ENCODE assay signal across 1 cellular context in the genomic region with DNA sequence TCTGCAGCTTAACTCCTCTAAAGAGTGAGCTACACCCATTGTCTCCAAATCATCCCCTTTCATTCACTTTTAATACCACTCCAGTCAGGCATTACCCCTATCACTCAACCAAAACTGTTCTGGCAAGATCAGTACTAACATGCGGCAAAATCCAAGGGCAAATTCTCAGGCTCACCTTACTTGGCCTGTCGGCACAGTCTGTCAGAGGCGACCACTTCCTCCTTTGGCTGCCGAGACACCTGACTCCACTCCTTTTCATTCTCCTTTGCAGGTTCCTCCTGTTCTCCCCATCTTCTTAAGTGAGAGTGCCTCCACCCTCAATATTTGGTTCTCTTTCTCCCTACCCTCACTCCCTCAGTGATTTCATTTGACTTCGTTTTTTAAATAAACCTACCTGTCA.
TF ChIP-seq lines count a peak whose summit lies in the region.

No MANE protein-coding gene starts in this region.

TF ChIP-seq in GM12878, 131 proteins besides CTCF, POLR2A, EP300 and RAD21:
- TF ChIP-seq NBN (IDR thresholded peaks at IDR 0.05) (no peak), GATAD2B (conservative IDR thresholded peaks at IDR 0.05; ENCODE audit: low read depth) (no peak), SPI1 (IDR thresholded peaks at IDR 0.05; ENCODE audit: borderline replicate concordance, insufficient read depth, low read depth, low read length) (peak; percentile 79), SRF (IDR thresholded peaks at IDR 0.05; ENCODE audit: low read depth in 2 of 2, low read length in 2 of 2) (no peak), ZSCAN29 (IDR thresholded peaks at IDR 0.05) (no peak), CREM (IDR thresholded peaks at IDR 0.05; ENCODE audit: low read depth) (no peak), ZNF622 (IDR thresholded peaks at IDR 0.05) (no peak), POLR2AphosphoS2 (IDR thresholded peaks at IDR 0.05; ENCODE audit: low read depth, low read length) (no peak), CHD2 (IDR thresholded peaks at IDR 0.05; ENCODE audit: borderline replicate concordance, low read depth, low read length) (no peak), MYB (IDR thresholded peaks at IDR 0.05; ENCODE audit: borderline replicate concordance, low read depth, low read length) (no peak), RUNX3 (IDR thresholded peaks at IDR 0.05; ENCODE audit: low read length) (0 out of 2 replicates have a peak, but pooled peaks have one; percentile 9)
- TF ChIP-seq, protein P1, sequence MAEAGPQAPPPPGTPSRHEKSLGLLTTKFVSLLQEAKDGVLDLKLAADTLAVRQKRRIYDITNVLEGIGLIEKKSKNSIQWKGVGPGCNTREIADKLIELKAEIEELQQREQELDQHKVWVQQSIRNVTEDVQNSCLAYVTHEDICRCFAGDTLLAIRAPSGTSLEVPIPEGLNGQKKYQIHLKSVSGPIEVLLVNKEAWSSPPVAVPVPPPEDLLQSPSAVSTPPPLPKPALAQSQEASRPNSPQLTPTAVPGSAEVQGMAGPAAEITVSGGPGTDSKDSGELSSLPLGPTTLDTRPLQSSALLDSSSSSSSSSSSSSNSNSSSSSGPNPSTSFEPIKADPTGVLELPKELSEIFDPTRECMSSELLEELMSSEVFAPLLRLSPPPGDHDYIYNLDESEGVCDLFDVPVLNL (IDR thresholded peaks at IDR 0.05; ENCODE audit: low read depth, low read length) = no peak
- TF ChIP-seq, protein P2, sequence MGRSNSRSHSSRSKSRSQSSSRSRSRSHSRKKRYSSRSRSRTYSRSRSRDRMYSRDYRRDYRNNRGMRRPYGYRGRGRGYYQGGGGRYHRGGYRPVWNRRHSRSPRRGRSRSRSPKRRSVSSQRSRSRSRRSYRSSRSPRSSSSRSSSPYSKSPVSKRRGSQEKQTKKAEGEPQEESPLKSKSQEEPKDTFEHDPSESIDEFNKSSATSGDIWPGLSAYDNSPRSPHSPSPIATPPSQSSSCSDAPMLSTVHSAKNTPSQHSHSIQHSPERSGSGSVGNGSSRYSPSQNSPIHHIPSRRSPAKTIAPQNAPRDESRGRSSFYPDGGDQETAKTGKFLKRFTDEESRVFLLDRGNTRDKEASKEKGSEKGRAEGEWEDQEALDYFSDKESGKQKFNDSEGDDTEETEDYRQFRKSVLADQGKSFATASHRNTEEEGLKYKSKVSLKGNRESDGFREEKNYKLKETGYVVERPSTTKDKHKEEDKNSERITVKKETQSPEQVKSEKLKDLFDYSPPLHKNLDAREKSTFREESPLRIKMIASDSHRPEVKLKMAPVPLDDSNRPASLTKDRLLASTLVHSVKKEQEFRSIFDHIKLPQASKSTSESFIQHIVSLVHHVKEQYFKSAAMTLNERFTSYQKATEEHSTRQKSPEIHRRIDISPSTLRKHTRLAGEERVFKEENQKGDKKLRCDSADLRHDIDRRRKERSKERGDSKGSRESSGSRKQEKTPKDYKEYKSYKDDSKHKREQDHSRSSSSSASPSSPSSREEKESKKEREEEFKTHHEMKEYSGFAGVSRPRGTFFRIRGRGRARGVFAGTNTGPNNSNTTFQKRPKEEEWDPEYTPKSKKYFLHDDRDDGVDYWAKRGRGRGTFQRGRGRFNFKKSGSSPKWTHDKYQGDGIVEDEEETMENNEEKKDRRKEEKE (IDR thresholded peaks at IDR 0.05) = no peak
- TF ChIP-seq, protein P3, sequence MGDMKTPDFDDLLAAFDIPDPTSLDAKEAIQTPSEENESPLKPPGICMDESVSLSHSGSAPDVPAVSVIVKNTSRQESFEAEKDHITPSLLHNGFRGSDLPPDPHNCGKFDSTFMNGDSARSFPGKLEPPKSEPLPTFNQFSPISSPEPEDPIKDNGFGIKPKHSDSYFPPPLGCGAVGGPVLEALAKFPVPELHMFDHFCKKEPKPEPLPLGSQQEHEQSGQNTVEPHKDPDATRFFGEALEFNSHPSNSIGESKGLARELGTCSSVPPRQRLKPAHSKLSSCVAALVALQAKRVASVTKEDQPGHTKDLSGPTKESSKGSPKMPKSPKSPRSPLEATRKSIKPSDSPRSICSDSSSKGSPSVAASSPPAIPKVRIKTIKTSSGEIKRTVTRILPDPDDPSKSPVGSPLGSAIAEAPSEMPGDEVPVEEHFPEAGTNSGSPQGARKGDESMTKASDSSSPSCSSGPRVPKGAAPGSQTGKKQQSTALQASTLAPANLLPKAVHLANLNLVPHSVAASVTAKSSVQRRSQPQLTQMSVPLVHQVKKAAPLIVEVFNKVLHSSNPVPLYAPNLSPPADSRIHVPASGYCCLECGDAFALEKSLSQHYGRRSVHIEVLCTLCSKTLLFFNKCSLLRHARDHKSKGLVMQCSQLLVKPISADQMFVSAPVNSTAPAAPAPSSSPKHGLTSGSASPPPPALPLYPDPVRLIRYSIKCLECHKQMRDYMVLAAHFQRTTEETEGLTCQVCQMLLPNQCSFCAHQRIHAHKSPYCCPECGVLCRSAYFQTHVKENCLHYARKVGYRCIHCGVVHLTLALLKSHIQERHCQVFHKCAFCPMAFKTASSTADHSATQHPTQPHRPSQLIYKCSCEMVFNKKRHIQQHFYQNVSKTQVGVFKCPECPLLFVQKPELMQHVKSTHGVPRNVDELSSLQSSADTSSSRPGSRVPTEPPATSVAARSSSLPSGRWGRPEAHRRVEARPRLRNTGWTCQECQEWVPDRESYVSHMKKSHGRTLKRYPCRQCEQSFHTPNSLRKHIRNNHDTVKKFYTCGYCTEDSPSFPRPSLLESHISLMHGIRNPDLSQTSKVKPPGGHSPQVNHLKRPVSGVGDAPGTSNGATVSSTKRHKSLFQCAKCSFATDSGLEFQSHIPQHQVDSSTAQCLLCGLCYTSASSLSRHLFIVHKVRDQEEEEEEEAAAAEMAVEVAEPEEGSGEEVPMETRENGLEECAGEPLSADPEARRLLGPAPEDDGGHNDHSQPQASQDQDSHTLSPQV (IDR thresholded peaks at IDR 0.05) = no peak
- TF ChIP-seq, protein P4, sequence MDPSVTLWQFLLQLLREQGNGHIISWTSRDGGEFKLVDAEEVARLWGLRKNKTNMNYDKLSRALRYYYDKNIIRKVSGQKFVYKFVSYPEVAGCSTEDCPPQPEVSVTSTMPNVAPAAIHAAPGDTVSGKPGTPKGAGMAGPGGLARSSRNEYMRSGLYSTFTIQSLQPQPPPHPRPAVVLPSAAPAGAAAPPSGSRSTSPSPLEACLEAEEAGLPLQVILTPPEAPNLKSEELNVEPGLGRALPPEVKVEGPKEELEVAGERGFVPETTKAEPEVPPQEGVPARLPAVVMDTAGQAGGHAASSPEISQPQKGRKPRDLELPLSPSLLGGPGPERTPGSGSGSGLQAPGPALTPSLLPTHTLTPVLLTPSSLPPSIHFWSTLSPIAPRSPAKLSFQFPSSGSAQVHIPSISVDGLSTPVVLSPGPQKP (IDR thresholded peaks at IDR 0.05; ENCODE audit: low read depth, low read length) = no peak
